Comparison of ENCODE assay signal across 8 cellular contexts in the genomic region with DNA sequence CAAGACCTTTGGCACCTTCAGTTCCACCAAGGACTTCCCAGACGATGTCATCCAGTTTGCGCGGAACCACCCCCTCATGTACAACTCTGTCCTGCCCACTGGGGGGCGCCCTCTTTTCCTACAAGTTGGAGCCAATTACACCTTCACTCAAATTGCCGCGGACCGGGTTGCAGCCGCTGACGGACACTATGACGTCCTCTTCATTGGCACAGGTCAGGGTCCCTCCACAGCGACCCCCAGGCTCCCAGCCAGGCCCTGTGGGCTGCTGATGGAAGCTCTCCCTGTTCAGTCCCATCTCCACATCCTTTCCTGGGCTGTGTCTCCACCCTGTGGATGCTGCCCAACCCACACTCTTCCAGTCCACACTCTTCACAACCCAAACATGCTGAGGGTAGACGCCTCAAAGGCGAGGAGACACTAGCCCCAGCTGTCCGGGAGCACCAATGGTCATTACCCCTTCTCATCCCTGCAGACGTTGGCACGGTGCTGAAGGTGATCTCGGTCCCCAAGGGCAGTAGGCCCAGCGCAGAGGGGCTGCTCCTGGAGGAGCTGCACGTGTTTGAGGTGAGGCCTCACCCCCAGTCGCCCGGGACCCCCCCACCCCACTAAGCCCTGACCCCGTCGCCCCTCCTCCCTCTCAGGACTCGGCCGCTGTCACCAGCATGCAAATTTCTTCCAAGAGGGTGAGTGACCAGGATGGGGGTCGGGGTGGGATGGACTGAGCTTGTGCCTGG. TPM values are rescaled to one million over a fixed set of nuclear protein-coding genes. Genes with fewer than 3 reads are reported as not detected.
DNase-seq lines count a peak whose midpoint lies in the region; ATAC-seq and TF ChIP-seq lines count a peak whose summit lies in the region.

No MANE protein-coding gene starts in this region.

- H3K36me3 ChIP-seq in fibroblast of lung (ENCODE audit: control insufficient read depth, insufficient read depth, low read length) (no peaks in the 10 kb centered on the region), uterus (no peaks in the 10 kb centered on the region)

- H3K27ac Mint-ChIP-seq in activated T-cell treated with anti-CD3 and anti-CD28 coated beads, Interleukin-2, amount 50 U/mL, for 24 hours, result peak overlapping the region; percentile 54
- no peak overlapping the region for H3K27ac Mint-ChIP-seq in osteocyte (ENCODE audit: unreplicated experiment)

- no peak overlapping the region for H3K4me3 Mint-ChIP-seq in activated T-cell treated with anti-CD3 and anti-CD28 coated beads, Interleukin-2, amount 50 U/mL, for 24 hours
- no peak overlapping the region for H3K4me3 Mint-ChIP-seq in osteocyte (ENCODE audit: unreplicated experiment)

- POLR2A ChIA-PET in AG04449 (lab: Yijun Ruan, JAX), result no interaction called here

- H3K36me3 Mint-ChIP-seq in activated T-cell treated with anti-CD3 and anti-CD28 coated beads, Interleukin-2, amount 50 U/mL, for 24 hours (ENCODE audit: low read depth), result no peaks in the 10 kb centered on the region
- no peaks in the 10 kb centered on the region for H3K36me3 Mint-ChIP-seq in osteocyte (ENCODE audit: unreplicated experiment)

- H3K4me1 Mint-ChIP-seq in activated T-cell treated with anti-CD3 and anti-CD28 coated beads, Interleukin-2, amount 50 U/mL, for 24 hours (ENCODE audit: low read depth), result peaks cover 31% of the 10 kb centered on the region
- H3K4me1 Mint-ChIP-seq in osteocyte (ENCODE audit: unreplicated experiment), result peaks cover 23% of the 10 kb centered on the region

- peaks cover 53% of the 10 kb centered on the region for H3K27me3 Mint-ChIP-seq in activated T-cell treated with anti-CD3 and anti-CD28 coated beads, Interleukin-2, amount 50 U/mL, for 24 hours
- H3K27me3 Mint-ChIP-seq in osteocyte (ENCODE audit: unreplicated experiment), result peaks cover 16% of the 10 kb centered on the region

- no peak overlapping the region for H3K9ac ChIP-seq in fibroblast of lung (ENCODE audit: insufficient read depth, low read length)

- no peak for TF ChIP-seq POLR2A in uterus (IDR thresholded peaks at IDR 0.05)

- H3K27me3 ChIP-seq in fibroblast of lung (ENCODE audit: control insufficient read depth, insufficient read depth, low read length) (no peaks in the 10 kb centered on the region), uterus (no peaks in the 10 kb centered on the region)

- peak; percentile 83 for TF ChIP-seq CTCF in AG04449 (IDR thresholded peaks at IDR 0.05; ENCODE audit: insufficient read depth, low read length, missing control alignments)
- TF ChIP-seq CTCF in fibroblast of lung (conservative IDR thresholded peaks at IDR 0.05 in 1 of 2, IDR thresholded peaks at IDR 0.05 in 1 of 2; ENCODE audit: low read depth in 1 of 2, low read length in 2 of 2), result peak; percentile 55 to 72
- TF ChIP-seq CTCF in osteocyte (IDR thresholded peaks at IDR 0.05), result peak; percentile 74
- TF ChIP-seq CTCF in uterus (IDR thresholded peaks at IDR 0.05), result peak; percentile 35 to 58 (median 54)

- no peak for DNase-seq in AG04449 (ENCODE audit: low read depth, low spot score)
- DNase-seq in GM19240 (ENCODE audit: insufficient read length, low spot score), result peak; percentile 61
- peak; percentile 70 for DNase-seq in OCI-M1 (lab: John Stamatoyannopoulos, UW)
- DNase-seq in activated T-cell treated with anti-CD3 and anti-CD28 coated beads, Interleukin-2, amount 50 U/mL, for 24 hours, result peak; percentile 78
- DNase-seq in fibroblast of lung (ENCODE audit: low read depth in 2 of 2), result peak; percentile 47 to 67
- DNase-seq in osteocyte (ENCODE audit: extremely low spot score, unreplicated experiment), result no peak
- DNase-seq in uterus, result peak in 1 of 2 donors; percentile 65

- H3K4me3 ChIP-seq in AG04449 (ENCODE audit: low read depth, low read length), result no peak overlapping the region
- H3K4me3 ChIP-seq in fibroblast of lung (replicated peaks in 1 of 4; ENCODE audit: control extremely low read depth in 1 of 4, insufficient read depth in 1 of 4, low read depth in 3 of 4, low read length in 4 of 4), result no peak overlapping the region
- no peak overlapping the region for H3K4me3 ChIP-seq in uterus

- no peaks in the 10 kb centered on the region for H3K9me3 Mint-ChIP-seq in activated T-cell treated with anti-CD3 and anti-CD28 coated beads, Interleukin-2, amount 50 U/mL, for 24 hours
- H3K9me3 Mint-ChIP-seq in osteocyte (ENCODE audit: unreplicated experiment), result no peaks in the 10 kb centered on the region

- no peak for ATAC-seq in GM21360 (IDR thresholded peaks at IDR 0.05; ENCODE audit: unreplicated experiment)

- intact Hi-C loops in uterus (cut with DNase I; ENCODE audit: low total_unique reads), result loop anchor here (5.0 kb wide), 2 partner anchors 47 to 82 kb away; partner anchors contain the start of gene GNAT1

- H4K20me1 ChIP-seq in fibroblast of lung (ENCODE audit: control insufficient read depth, extremely low read depth, insufficient read depth, low read length), result no peaks in the 10 kb centered on the region

- H3K27ac ChIP-seq in fibroblast of lung (ENCODE audit: insufficient read depth, low read length) (no peak overlapping the region), uterus (no peak overlapping the region)

- H3K79me2 ChIP-seq in fibroblast of lung (ENCODE audit: control insufficient read depth, insufficient read depth, low read length), result no peaks in the 10 kb centered on the region

- no peak overlapping the region for H2AFZ ChIP-seq in fibroblast of lung (ENCODE audit: low read length)

- H3K9me3 ChIP-seq in fibroblast of lung (ENCODE audit: control insufficient read depth, insufficient read depth, low read depth, low read length), result no peaks in the 10 kb centered on the region
- no peaks in the 10 kb centered on the region for H3K9me3 ChIP-seq in uterus

- CTCF ChIA-PET in AG04449 (lab: Yijun Ruan, JAX), result interaction anchor here (0.8 to 40.0 kb wide), 20 partner anchors 8 to 85 kb away, joined by 3 to 1609 read pairs (median 6); partner anchors contain the start of genes GNAI2, GNAT1, HYAL3 and IFRD2

- H3K4me2 ChIP-seq in fibroblast of lung (ENCODE audit: extremely low read depth, insufficient read depth, low read length), result no peak overlapping the region

- H3K4me1 ChIP-seq in fibroblast of lung (ENCODE audit: control insufficient read depth, extremely low read depth, insufficient read depth, low read length) (peaks cover 23% of the 10 kb centered on the region), uterus (peaks cover 0 to 21% of the 10 kb centered on the region in 2 donors)

RNA-seq across cellular contexts. Expression of gene LSMEM2, which starts 4.3 kb away (rescaled TPM):
- total RNA-seq in fibroblast of lung (not detected in 2 replicates), osteocyte (not detected in 2 replicates), uterus (1 to 10 TPM in 1 of 4 donors, under 1 TPM in 1, not detected in 2; 0.90 to 1.5 TPM)
- polyA plus RNA-seq in fibroblast of lung, result not detected in 2 replicates
- not detected in 2 replicates for polyA plus RNA-seq in fibroblast of lung (2012)
- polyA minus RNA-seq in fibroblast of lung (ENCODE audit: low replicate concordance), result not detected in 2 replicates

RNA-seq across cellular contexts. Expression of gene SEMA3B, which starts 5.6 kb away (rescaled TPM):
- total RNA-seq in fibroblast of lung (51.6 and 85.2 TPM in 2 replicates), osteocyte (5.5 and 8.1 TPM in 2 replicates), uterus (100 to 1,000 TPM in 1 of 4 donors, 10 to 100 TPM in 3; 24.1 to 113 (median 77.2) TPM)
- polyA plus RNA-seq in fibroblast of lung, result 17.6 and 23.5 TPM in 2 replicates
- 26.0 and 32.8 TPM in 2 replicates for polyA plus RNA-seq in fibroblast of lung (2012)
- polyA minus RNA-seq in fibroblast of lung (ENCODE audit: low replicate concordance), result 6.7 and 14.3 TPM in 2 replicates

RNA-seq across cellular contexts. Expression of gene IFRD2, which starts 17.7 kb away (rescaled TPM):
- total RNA-seq in fibroblast of lung (51.0 and 56.0 TPM in 2 replicates), osteocyte (43.3 and 54.2 TPM in 2 replicates), uterus (10 to 100 TPM; 14.1 to 81.5 (median 25.1) TPM)
- 28.1 and 44.0 TPM in 2 replicates for polyA plus RNA-seq in fibroblast of lung
- 35.7 and 61.3 TPM in 2 replicates for polyA plus RNA-seq in fibroblast of lung (2012)
- 62.2 and 74.7 TPM in 2 replicates for polyA minus RNA-seq in fibroblast of lung (ENCODE audit: low replicate concordance)

RNA-seq across cellular contexts. Expression of gene HYAL3, which starts 24.7 kb away (rescaled TPM):
- total RNA-seq in fibroblast of lung, result 5.6 and 7.4 TPM in 2 replicates
- polyA plus RNA-seq in fibroblast of lung, result 3.0 and 3.2 TPM in 2 replicates
- polyA plus RNA-seq in fibroblast of lung (2012), result 4.2 TPM in 2 replicates
- 4.3 and 5.3 TPM in 2 replicates for polyA minus RNA-seq in fibroblast of lung (ENCODE audit: low replicate concordance)
- total RNA-seq in osteocyte, result 2.3 and 3.0 TPM in 2 replicates
- total RNA-seq in uterus, result 1 to 10 TPM in 3 of 4 donors, not detected in 1; 1.9 to 3.9 (median 3.3) TPM

RNA-seq across cellular contexts. Expression of gene NAA80, which starts 24.7 kb away (rescaled TPM):
- total RNA-seq in fibroblast of lung (2.1 and 3.8 TPM in 2 replicates), osteocyte (14.3 and 16.2 TPM in 2 replicates), uterus (10 to 100 TPM in 3 of 4 donors, 1 to 10 TPM in 1; 4.7 to 33.5 (median 24.0) TPM)
- 3.1 and 4.3 TPM in 2 replicates for polyA plus RNA-seq in fibroblast of lung
- 8.2 and 10.3 TPM in 2 replicates for polyA plus RNA-seq in fibroblast of lung (2012)
- 68.8 and 72.9 TPM in 2 replicates for polyA minus RNA-seq in fibroblast of lung (ENCODE audit: low replicate concordance)

Comparison
In these comparisons a context has a peak if more than half of its experiments do, and no peak if none do; other contexts are left out.
1. DNase-seq: peak in GM19240 (single experiment), OCI-M1 (single experiment), activated T-cell treated with anti-CD3 and anti-CD28 coated beads, Interleukin-2, amount 50 U/mL, for 24 hours (single experiment) and fibroblast of lung (2 of 2); none in AG04449 (single experiment) and osteocyte (single experiment).
2. Peak in every context shown above with its lines, with median percentiles within 50 percentile points of each other: CTCF ChIP-seq.